In the genomic region with DNA sequence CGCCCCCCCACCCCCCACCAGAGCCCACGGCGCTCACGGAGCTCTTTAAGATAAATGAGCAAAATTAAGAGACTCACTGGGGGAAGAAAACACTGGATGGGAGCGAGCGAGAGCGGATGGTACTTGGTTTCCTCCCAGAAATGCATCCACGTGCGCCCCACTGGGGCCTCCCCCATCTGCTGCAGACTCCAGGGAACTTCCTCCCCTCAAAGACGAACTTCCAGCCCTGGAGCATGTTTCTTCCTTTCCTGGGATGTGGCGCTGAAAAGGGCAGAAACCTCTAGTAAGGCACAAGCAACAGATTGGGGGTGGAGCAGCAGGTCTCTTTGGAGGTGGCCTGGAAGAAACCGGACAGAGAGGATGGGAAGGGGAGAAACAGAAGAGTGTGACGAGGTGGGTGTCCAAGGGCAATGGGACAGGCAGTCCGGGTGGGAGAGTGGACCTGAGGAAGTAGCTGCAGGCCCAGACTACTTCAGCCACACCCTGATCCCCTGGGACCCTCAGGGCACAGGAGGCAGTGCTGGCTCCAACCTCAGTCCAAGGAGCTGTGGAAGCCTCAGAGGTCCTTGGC, we compare ENCODE assay signal across 8 cellular contexts. TPM values are rescaled to one million over a fixed set of nuclear protein-coding genes. Genes with fewer than 3 reads are reported as not detected.
DNase-seq lines count a peak whose midpoint lies in the region; ATAC-seq, FAIRE-seq and TF ChIP-seq lines count a peak whose summit lies in the region.
"Not testable (repeated sequence)": the region's sequence is repeated elsewhere in the genome, so short reads cannot be mapped to it uniquely, and the experiment has no call there.

No MANE protein-coding gene starts in this region.

- intact Hi-C loops in Right ventricle myocardium superior (cut with DNase I); sciatic nerve (cut with DNase I): not testable (repeated sequence)

- not testable (repeated sequence) for TF ChIP-seq CTCF in A549 (IDR thresholded peaks at IDR 0.05); chondrocyte (IDR thresholded peaks at IDR 0.05)

- peak overlapping the region; percentile 60 for H3K4me3 ChIP-seq in A549

- 0% methylated on average over 14 of the region's 14 CpGs for WGBS in A549 (ENCODE audit: missing lambda C conversion rate)

- not testable (repeated sequence) for H3K27ac Mint-ChIP-seq in activated CD4-positive, alpha-beta T cell treated with anti-CD3 and anti-CD28 coated beads, Interleukin-2, amount 10 ng/mL, durations not matched to agents 7 days and 5 days; memory B cell
- H3K27ac Mint-ChIP-seq in chondrocyte (ENCODE audit: unreplicated experiment): peak overlapping the region; percentile 80

- POLR2A ChIA-PET in A549 (lab: Yijun Ruan, JAX): interaction anchor here (1.1 kb wide), 1 partner anchor 84 kb away, joined by 3 read pairs; no protein-coding TSS in a partner anchor
- POLR2A ChIA-PET in activated CD4-positive, alpha-beta T cell treated with anti-CD3 and anti-CD28 coated beads, Interleukin-2, amount 10 ng/mL, durations not matched to agents 7 days and 5 days (lab: Charles Lee): not testable (repeated sequence)

- H3K4me3 Mint-ChIP-seq in activated CD4-positive, alpha-beta T cell treated with anti-CD3 and anti-CD28 coated beads, Interleukin-2, amount 10 ng/mL, durations not matched to agents 7 days and 5 days: peak overlapping the region; percentile 55
- H3K4me3 Mint-ChIP-seq in chondrocyte (ENCODE audit: unreplicated experiment) (peak overlapping the region; percentile 85), memory B cell (peak overlapping the region; percentile 74)

- H3K36me3 Mint-ChIP-seq in activated CD4-positive, alpha-beta T cell treated with anti-CD3 and anti-CD28 coated beads, Interleukin-2, amount 10 ng/mL, durations not matched to agents 7 days and 5 days (ENCODE audit: low read depth); chondrocyte (ENCODE audit: low read depth); memory B cell: not testable (repeated sequence)

- peak; percentile 40 to 49 for ATAC-seq in A549
- peak; percentile 36 for ATAC-seq in Right ventricle myocardium superior (ENCODE audit: poor library complexity)
- not testable (repeated sequence) for ATAC-seq in memory B cell (ENCODE audit: low read depth)
- ATAC-seq in sciatic nerve: peak; percentile 41

- H3K4me1 ChIP-seq in A549: peaks cover 56% of the 10 kb centered on the region

- peaks cover 12% of the 10 kb centered on the region for H3K4me1 Mint-ChIP-seq in activated CD4-positive, alpha-beta T cell treated with anti-CD3 and anti-CD28 coated beads, Interleukin-2, amount 10 ng/mL, durations not matched to agents 7 days and 5 days
- peaks cover 47% of the 10 kb centered on the region for H3K4me1 Mint-ChIP-seq in chondrocyte (ENCODE audit: low read depth)
- not testable (repeated sequence) for H3K4me1 Mint-ChIP-seq in memory B cell

- not testable (repeated sequence) for FAIRE-seq in A549 (lab: Jason Lieb, UNC); H54 (lab: Jason Lieb, UNC)

- CTCF ChIA-PET in A549 (lab: Yijun Ruan, JAX): interaction anchor here (1.1 kb wide), 1 partner anchor 77 kb away, joined by 4 read pairs; no protein-coding TSS in a partner anchor
- CTCF ChIA-PET in activated CD4-positive, alpha-beta T cell treated with anti-CD3 and anti-CD28 coated beads, Interleukin-2, amount 10 ng/mL, durations not matched to agents 7 days and 5 days (lab: Charles Lee): interaction anchor here (1.5 kb wide), 1 partner anchor 10 kb away, joined by 3 read pairs; no protein-coding TSS in a partner anchor

- 0 out of 5 replicates have a peak, but pooled peaks of 1 of the 2 experiments have one; percentile 28 for TF ChIP-seq RAD21 in A549 (conservative IDR thresholded peaks at IDR 0.05 in 1 of 2, IDR thresholded peaks at IDR 0.05 in 1 of 2)

- TF ChIP-seq POLR2A in A549 (IDR thresholded peaks at IDR 0.05; ENCODE audit: low read length): peak; percentile 37
- not testable (repeated sequence) for TF ChIP-seq POLR2A in H54 (IDR thresholded peaks at IDR 0.05; ENCODE audit: low read depth, low read length)

- DNase-seq in A549 (ENCODE audit: low read depth in 1 of 2, low spot score in 1 of 2): peak in 1 of 2 experiments; percentile 56
- peak; percentile 19 for DNase-seq in H54 (ENCODE audit: insufficient read length, low spot score)
- peak; percentile 79 for DNase-seq in NCI-H82 (lab: John Stamatoyannopoulos, UW)
- not testable (repeated sequence) for DNase-seq in activated CD4-positive, alpha-beta T cell treated with anti-CD3 and anti-CD28 coated beads, Interleukin-2, amount 10 ng/mL, durations not matched to agents 7 days and 5 days; chondrocyte (ENCODE audit: low spot score); Right ventricle myocardium superior; memory B cell (ENCODE audit: low spot score in 2 of 2); sciatic nerve (ENCODE audit: low spot score)

- not testable (repeated sequence) for H3K9me3 ChIP-seq in A549

- not testable (repeated sequence) for TF ChIP-seq EP300 in A549 (IDR thresholded peaks at IDR 0.05)

- H3K27ac ChIP-seq in A549: peak overlapping the region; percentile 89 to 92

- peak overlapping the region; percentile 66 for H3K4me2 ChIP-seq in A549

- H3K9me3 Mint-ChIP-seq in activated CD4-positive, alpha-beta T cell treated with anti-CD3 and anti-CD28 coated beads, Interleukin-2, amount 10 ng/mL, durations not matched to agents 7 days and 5 days; chondrocyte (ENCODE audit: low read depth); memory B cell: not testable (repeated sequence)

- peaks cover 16% of the 10 kb centered on the region for H3K27me3 Mint-ChIP-seq in activated CD4-positive, alpha-beta T cell treated with anti-CD3 and anti-CD28 coated beads, Interleukin-2, amount 10 ng/mL, durations not matched to agents 7 days and 5 days
- not testable (repeated sequence) for H3K27me3 Mint-ChIP-seq in chondrocyte (ENCODE audit: low read depth)
- peaks cover 19% of the 10 kb centered on the region for H3K27me3 Mint-ChIP-seq in memory B cell

TF ChIP-seq in A549, 52 proteins besides CTCF, POLR2A, EP300 and RAD21:
- TF ChIP-seq PHF8 (IDR thresholded peaks at IDR 0.05; ENCODE audit: borderline replicate concordance, low read depth): 0 out of 2 replicates have a peak, but pooled peaks have one; percentile 12
- peak; percentile 55; the same call in 1 of the 2 replicates for TF ChIP-seq E2F6 (IDR thresholded peaks at IDR 0.05; ENCODE audit: borderline replicate concordance, low read depth)
- TF ChIP-seq MAX (IDR thresholded peaks at IDR 0.05): peak; percentile 53
- TF ChIP-seq MYC (IDR thresholded peaks at IDR 0.05; ENCODE audit: borderline replicate concordance, low read length): peak; percentile 61; the same call in 1 of the 2 replicates

RNA-seq across cellular contexts. Expression of gene PAX8, which starts 46.5 kb away (rescaled TPM):
- polyA plus RNA-seq in A549 (2011; rRNA removed) (0.71 and 1.0 TPM in 2 replicates), A549 (2017; fragmentation: RNase III; extraction: RNeasy Plus Mini Kit Qiagen cat#74134 plus additional on column Dnase treatment) (0.81 to 1.7 TPM (median 1.5 TPM) in 3 replicates)
- polyA plus RNA-seq in A549 (2012; cell fraction: cytosol; rRNA removed): 0.54 and 0.66 TPM in 2 replicates
- 0.40 and 0.91 TPM in 2 replicates for polyA plus RNA-seq in A549 (2012; cell fraction: nucleus; rRNA removed)
- polyA minus RNA-seq in A549 (2011; rRNA and poly(A)+ RNA removed): 1.0 and 1.7 TPM in 2 replicates
- under 1 TPM; 0.69 to 0.74 TPM for total RNA-seq in activated CD4-positive, alpha-beta T cell treated with anti-CD3 and anti-CD28 coated beads, Interleukin-2, amount 10 ng/mL, durations not matched to agents 7 days and 5 days
- total RNA-seq in chondrocyte (0.29 TPM in 1 of 3 replicates, not detected in the others), Right ventricle myocardium superior (0.35 TPM), sciatic nerve (1.2 TPM)
